In the genomic region with DNA sequence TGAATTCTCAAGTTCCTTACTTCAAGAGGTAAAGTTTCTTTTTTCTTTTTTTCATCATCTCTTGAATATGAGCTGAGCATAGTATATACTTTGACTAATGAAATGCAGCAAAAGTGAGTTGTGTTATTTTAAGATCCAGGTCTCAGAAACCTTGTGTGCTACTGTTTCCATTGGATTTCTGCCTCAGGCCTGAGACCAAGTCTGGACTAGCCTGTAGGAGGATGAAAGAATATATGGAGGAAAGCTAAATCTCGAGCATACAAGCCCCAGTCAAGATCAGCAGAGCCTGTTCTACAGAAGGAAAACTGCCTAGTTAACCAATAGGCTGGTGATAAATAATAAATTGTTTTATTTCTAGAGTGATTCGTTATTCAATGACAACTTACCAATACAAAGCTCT, we compare ENCODE assay signal across 31 cellular contexts.
"Had no signal": no experiment of that assay in that cellular context is flagged by ENCODE, and none has a peak within 500 bp of the region (broad histone marks: within the 10 kb centered on the region; RNA-seq: fewer than 3 reads in every experiment).

No MANE protein-coding gene starts in this region.

- H3K9me3 ChIP-seq: adrenal gland had no signal

- H3K4me1 ChIP-seq: adrenal gland had no signal

- H3K36me3 ChIP-seq: adrenal gland, cardiac muscle cell had no signal

- ATAC-seq: activated CD8-positive, alpha-beta T cell treated with anti-CD3 and anti-CD28 coated beads for 36 hours; activated naive CD4-positive, alpha-beta T cell treated with anti-CD3 and anti-CD28 coated beads, Interleukin-2, amount 50 U/mL, for 72 hours; activated T-cell treated with anti-CD3 and anti-CD28 coated beads, Interleukin-2, amount 50 U/mL, for 4 hours; activated T-cell treated with anti-CD3 and anti-CD28 coated beads, Interleukin-2, amount 50 U/mL, for 72 hours; activated T-helper 17 cell treated with anti-CD3 and anti-CD28 coated beads, Interleukin-2, amount 50 U/mL, for 72 hours; T-cell; T-helper 17 cell had no signal

- DNase-seq: activated B cell treated with CpG ODN at 0.5 μM for 24 hours; activated CD4-positive, alpha-beta memory T cell treated with anti-CD3 and anti-CD28 coated beads for 36 hours; activated CD4-positive, alpha-beta T cell treated with anti-CD3 and anti-CD28 coated beads for 4 hours; activated CD4-positive, alpha-beta T cell treated with anti-CD3 and anti-CD28 coated beads, Interleukin-2, amount 10 ng/mL, durations not matched to agents 24 days and 14 days; activated CD4-positive, alpha-beta T cell treated with anti-CD3 and anti-CD28 coated beads, Interleukin-2, amount 50 U/mL, for 1 hour; activated CD4-positive, alpha-beta T cell treated with anti-CD3 and anti-CD28 coated beads, Interleukin-2, amount 50 U/mL, for 4 hours; activated CD4-positive, CD25-positive, alpha-beta regulatory T cell treated with anti-CD3 and anti-CD28 coated beads, Interleukin-2, amount 50 U/mL, for 72 hours; activated CD8-positive, alpha-beta memory T cell treated with anti-CD3 and anti-CD28 coated beads, Interleukin-2, amount 50 U/mL, for 4 hours; activated CD8-positive, alpha-beta T cell treated with anti-CD3 and anti-CD28 coated beads for 36 hours; activated effector memory CD4-positive, alpha-beta T cell treated with anti-CD3 and anti-CD28 coated beads, Interleukin-2, amount 50 U/mL, for 16 hours; activated gamma-delta T cell treated with Interleukin-2 at 50 U/mL for 16 hours; activated naive CD4-positive, alpha-beta T cell; activated naive CD4-positive, alpha-beta T cell treated with anti-CD3 and anti-CD28 coated beads for 36 hours; activated naive CD4-positive, alpha-beta T cell treated with anti-CD3 and anti-CD28 coated beads, Interleukin-2, amount 50 U/mL, for 16 hours; activated naive CD8-positive, alpha-beta T cell treated with anti-CD3 and anti-CD28 coated beads for 36 hours; activated T-cell treated with anti-CD3 and anti-CD28 coated beads for 4 hours; activated T-cell treated with anti-CD3 and anti-CD28 coated beads, Interleukin-2, amount 50 U/mL, for 1 hour; activated T-cell treated with anti-CD3 and anti-CD28 coated beads, Interleukin-2, amount 50 U/mL, for 4 hours; activated T-cell treated with anti-CD3 and anti-CD28 coated beads, Interleukin-2, amount 50 U/mL, for 72 hours; adrenal gland; amniotic stem cell; aorta; caudate nucleus; cerebellar nuclear complex; T-cell; T-helper 17 cell; T1000 had no signal

- H3K27ac ChIP-seq: adrenal gland, cardiac muscle cell, VCaP had no signal

- H3K27me3 ChIP-seq: adrenal gland, cardiac muscle cell had no signal

- H3K4me3 ChIP-seq: adrenal gland, cardiac muscle cell had no signal
